ENCODE assay signal across 1 cellular context in the genomic region with DNA sequence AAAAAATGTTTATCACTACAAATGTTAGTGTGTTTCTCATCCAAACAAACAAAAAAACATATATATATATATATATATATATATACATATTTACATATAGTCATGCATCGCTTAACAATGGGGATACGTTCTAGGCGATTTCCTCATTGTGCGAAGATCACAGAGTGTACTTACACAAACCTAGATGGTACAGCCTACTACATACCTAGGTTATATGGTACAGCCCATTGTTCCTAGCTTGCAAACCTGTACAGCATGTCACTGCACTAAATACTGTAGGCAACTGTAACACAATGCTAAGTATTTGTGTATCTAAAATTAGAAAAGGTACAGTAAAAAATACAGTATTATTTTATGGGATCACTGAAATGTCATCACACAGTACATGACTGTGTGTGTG.
TF ChIP-seq lines count a peak whose summit lies in the region.

No MANE protein-coding gene starts in this region.

TF ChIP-seq in K562, 482 proteins besides CTCF, POLR2A, EP300 and RAD21:
- TF ChIP-seq ZNF217 (CRISPR knock-in tag; IDR thresholded peaks at IDR 0.05) = no peak
- TF ChIP-seq, protein P1, sequence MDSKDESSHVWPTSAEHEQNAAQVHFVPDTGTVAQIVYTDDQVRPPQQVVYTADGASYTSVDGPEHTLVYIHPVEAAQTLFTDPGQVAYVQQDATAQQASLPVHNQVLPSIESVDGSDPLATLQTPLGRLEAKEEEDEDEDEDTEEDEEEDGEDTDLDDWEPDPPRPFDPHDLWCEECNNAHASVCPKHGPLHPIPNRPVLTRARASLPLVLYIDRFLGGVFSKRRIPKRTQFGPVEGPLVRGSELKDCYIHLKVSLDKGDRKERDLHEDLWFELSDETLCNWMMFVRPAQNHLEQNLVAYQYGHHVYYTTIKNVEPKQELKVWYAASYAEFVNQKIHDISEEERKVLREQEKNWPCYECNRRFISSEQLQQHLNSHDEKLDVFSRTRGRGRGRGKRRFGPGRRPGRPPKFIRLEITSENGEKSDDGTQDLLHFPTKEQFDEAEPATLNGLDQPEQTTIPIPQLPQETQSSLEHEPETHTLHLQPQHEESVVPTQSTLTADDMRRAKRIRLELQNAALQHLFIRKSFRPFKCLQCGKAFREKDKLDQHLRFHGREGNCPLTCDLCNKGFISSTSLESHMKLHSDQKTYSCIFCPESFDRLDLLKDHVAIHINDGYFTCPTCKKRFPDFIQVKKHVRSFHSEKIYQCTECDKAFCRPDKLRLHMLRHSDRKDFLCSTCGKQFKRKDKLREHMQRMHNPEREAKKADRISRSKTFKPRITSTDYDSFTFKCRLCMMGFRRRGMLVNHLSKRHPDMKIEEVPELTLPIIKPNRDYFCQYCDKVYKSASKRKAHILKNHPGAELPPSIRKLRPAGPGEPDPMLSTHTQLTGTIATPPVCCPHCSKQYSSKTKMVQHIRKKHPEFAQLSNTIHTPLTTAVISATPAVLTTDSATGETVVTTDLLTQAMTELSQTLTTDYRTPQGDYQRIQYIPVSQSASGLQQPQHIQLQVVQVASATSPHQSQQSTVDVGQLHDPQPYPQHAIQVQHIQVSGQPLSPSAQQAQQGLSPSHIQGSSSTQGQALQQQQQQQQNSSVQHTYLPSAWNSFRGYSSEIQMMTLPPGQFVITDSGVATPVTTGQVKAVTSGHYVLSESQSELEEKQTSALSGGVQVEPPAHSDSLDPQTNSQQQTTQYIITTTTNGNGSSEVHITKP (IDR thresholded peaks at IDR 0.05; ENCODE audit: partially characterized antibody) = peak; percentile 41
